ENCODE assay signal across 2 cellular contexts in genomic region chr7:144006029-144006428, GRCh38.
A peak's percentile ranks its signal among the peaks of the same experiment; 100 is the strongest.
TF ChIP-seq lines count a peak whose summit lies in the region.

No MANE protein-coding gene starts in this region.

TF ChIP-seq in liver, 16 proteins besides CTCF, POLR2A, EP300 and RAD21:
- peak; percentile 30 to 60 for TF ChIP-seq HNF4A (conservative IDR thresholded peaks at IDR 0.05)
- peak; percentile 23 for TF ChIP-seq NR2F2 (IDR thresholded peaks at IDR 0.05)
- TF ChIP-seq, protein P1, sequence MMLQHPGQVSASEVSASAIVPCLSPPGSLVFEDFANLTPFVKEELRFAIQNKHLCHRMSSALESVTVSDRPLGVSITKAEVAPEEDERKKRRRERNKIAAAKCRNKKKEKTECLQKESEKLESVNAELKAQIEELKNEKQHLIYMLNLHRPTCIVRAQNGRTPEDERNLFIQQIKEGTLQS (IDR thresholded peaks at IDR 0.05) = no peak

TF ChIP-seq in HepG2, 621 proteins besides CTCF, POLR2A, EP300 and RAD21:
- no peak for TF ChIP-seq ZMYM4 (CRISPR knock-in tag; IDR thresholded peaks at IDR 0.05)
- TF ChIP-seq ZNF644 (CRISPR knock-in tag; IDR thresholded peaks at IDR 0.05; ENCODE audit: low read depth) = no peak
- no peak for TF ChIP-seq NFRKB (IDR thresholded peaks at IDR 0.05)
- TF ChIP-seq NR2F2 (IDR thresholded peaks at IDR 0.05; ENCODE audit: borderline replicate concordance, low read depth) = no peak
- TF ChIP-seq NFIB (CRISPR knock-in tag; IDR thresholded peaks at IDR 0.05; ENCODE audit: borderline replicate concordance) = no peak
- TF ChIP-seq TFE3 (CRISPR knock-in tag; IDR thresholded peaks at IDR 0.05) = no peak
